Comparison of ENCODE assay signal across 8 cellular contexts in the genomic region with DNA sequence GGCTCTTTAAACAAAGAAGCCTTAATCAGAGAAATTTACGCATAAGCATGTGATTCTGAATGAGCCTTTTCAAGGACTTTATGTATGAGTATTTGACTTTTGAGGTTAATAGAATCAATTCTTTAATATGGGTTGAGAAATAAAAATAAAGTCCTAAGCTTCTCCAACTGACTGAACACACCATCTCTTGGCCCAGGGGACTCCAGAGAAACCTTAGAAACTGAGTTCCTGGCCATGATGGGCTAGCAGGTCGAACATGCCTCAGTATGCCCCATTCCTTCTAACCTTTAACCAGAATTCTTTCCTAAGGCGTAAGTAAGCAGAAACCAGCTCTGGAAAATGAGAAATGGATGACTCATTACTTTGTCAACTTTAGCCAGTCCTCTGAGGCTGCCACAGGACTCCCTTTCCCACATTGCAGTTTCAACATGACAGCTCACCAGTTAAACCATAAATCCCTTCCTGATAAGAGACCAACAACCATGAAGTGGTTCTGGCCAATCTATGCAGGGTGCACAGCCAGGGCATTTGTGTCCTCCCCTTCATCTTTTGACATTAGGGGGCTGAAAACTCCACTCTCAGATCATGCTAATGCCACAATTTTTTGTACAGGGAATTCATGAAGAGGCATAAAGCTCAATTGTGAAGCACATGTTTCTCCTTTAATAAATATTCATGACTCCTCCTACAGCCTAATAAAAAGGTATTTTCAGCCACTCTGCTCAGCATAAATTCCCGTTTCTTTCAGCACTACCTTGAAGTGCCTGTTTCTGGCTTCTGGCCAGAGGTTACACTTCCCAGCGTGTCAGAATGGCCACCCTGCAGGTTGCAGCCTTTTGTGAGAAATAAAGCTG. TPM values are rescaled to one million over a fixed set of nuclear protein-coding genes. Genes with fewer than 3 reads are reported as not detected.
A peak's percentile ranks its signal among the peaks of the same experiment; 100 is the strongest.
DNase-seq lines count a peak whose midpoint lies in the region; ATAC-seq, FAIRE-seq and TF ChIP-seq lines count a peak whose summit lies in the region.

No MANE protein-coding gene starts in this region.

- H3K9ac ChIP-seq in trophoblast cell (ENCODE audit: low read length): no peak overlapping the region

- H3K36me3 ChIP-seq in esophagus muscularis mucosa (no peaks in the 10 kb centered on the region), trophoblast cell (ENCODE audit: control insufficient read depth in 1 of 2, insufficient read depth in 2 of 2, low read length in 2 of 2) (no peaks in the 10 kb centered on the region), testis (ENCODE audit: low read depth, missing control alignments) (no peaks in the 10 kb centered on the region)

- peak; percentile 99 for FAIRE-seq in RCC 7860 (lab: Jason Lieb, UNC)

- H4K12ac ChIP-seq in trophoblast cell (ENCODE audit: low read depth, low read length): no peak overlapping the region

- H3K27me3 ChIP-seq in esophagus muscularis mucosa: no peaks in the 10 kb centered on the region
- H3K27me3 ChIP-seq in trophoblast cell (ENCODE audit: insufficient read depth, low read length): no peaks in the 10 kb centered on the region
- no peaks in the 10 kb centered on the region for H3K27me3 ChIP-seq in testis

- no peak overlapping the region for H4K8ac ChIP-seq in trophoblast cell (ENCODE audit: low read depth, low read length)

- TF ChIP-seq CTCF in esophagus muscularis mucosa (IDR thresholded peaks at IDR 0.05): no peak
- TF ChIP-seq CTCF in testis (IDR thresholded peaks at IDR 0.05): no peak
- no peak for TF ChIP-seq CTCF in GM10248 (IDR thresholded peaks at IDR 0.05; ENCODE audit: control extremely low read depth, extremely low read depth, low read depth, missing control alignments)

- WGBS in esophagus muscularis mucosa: 34% methylated on average over 5 of the region's 5 CpGs
- no CpG with 5 or more reads among the region's 5 CpGs for WGBS in trophoblast cell (ENCODE audit: extremely low coverage, insufficient coverage, insufficient read length)
- 45 to 52% methylated on average over 5 of the region's 5 CpGs for WGBS in testis, 2 donors

- TF ChIP-seq EP300 in esophagus muscularis mucosa (IDR thresholded peaks at IDR 0.05): no peak

- H2BK120ac ChIP-seq in trophoblast cell (ENCODE audit: insufficient read depth, low read length, poor library complexity): no peak overlapping the region

- H3K27ac ChIP-seq in esophagus muscularis mucosa (replicated peaks in 1 of 4) (peak overlapping the region; percentile 7 to 35 (median 16)), trophoblast cell (ENCODE audit: low read depth, low read length) (peak overlapping the region; percentile 69), testis (no peak overlapping the region)

- POLR2A ChIA-PET in GM10248 (lab: Yijun Ruan, JAX): no interaction called here

- no peak overlapping the region for H2AK5ac ChIP-seq in trophoblast cell (ENCODE audit: low read length)

- H2AFZ ChIP-seq in trophoblast cell (ENCODE audit: insufficient read depth, low read length, poor library complexity): no peak overlapping the region

- no peaks in the 10 kb centered on the region for H3K79me2 ChIP-seq in trophoblast cell (ENCODE audit: control insufficient read depth, insufficient read depth, low read length, poor library complexity)

- peak; percentile 87 for ATAC-seq in HG03196 (IDR thresholded peaks at IDR 0.05; ENCODE audit: unreplicated experiment)

- peak overlapping the region; percentile 45 for H3K4me2 ChIP-seq in trophoblast cell (ENCODE audit: low read length)

- H3K23ac ChIP-seq in trophoblast cell (ENCODE audit: low read length): no peak overlapping the region

- no peak overlapping the region for H3K18ac ChIP-seq in trophoblast cell (ENCODE audit: low read length)

- H3K79me1 ChIP-seq in trophoblast cell (ENCODE audit: low read length): peaks cover 7% of the 10 kb centered on the region

- TF ChIP-seq POLR2A in esophagus muscularis mucosa (IDR thresholded peaks at IDR 0.05; ENCODE audit: low read depth): no peak
- TF ChIP-seq POLR2A in testis (IDR thresholded peaks at IDR 0.05): no peak

- no peaks in the 10 kb centered on the region for H3K9me3 ChIP-seq in esophagus muscularis mucosa
- H3K9me3 ChIP-seq in trophoblast cell (ENCODE audit: insufficient read depth, low read depth, low read length): peaks cover 3% of the 10 kb centered on the region
- no peaks in the 10 kb centered on the region for H3K9me3 ChIP-seq in testis

- DNase-seq in GM03348 (ENCODE audit: low spot score): peak; percentile 73
- peak; percentile 99 for DNase-seq in RCC 7860 (ENCODE audit: low spot score)
- DNase-seq in esophagus muscularis mucosa (ENCODE audit: extremely low spot score): peak; percentile 78
- DNase-seq in trophoblast cell: peak; percentile 68 to 92
- no peak for DNase-seq in testis
- no peak for DNase-seq in cerebellum (ENCODE audit: low spot score)
- no peak for DNase-seq in GM10248 (ENCODE audit: extremely low spot score)

- no peak overlapping the region for H4K91ac ChIP-seq in trophoblast cell (ENCODE audit: low read depth, low read length)

- intact Hi-C loops in esophagus muscularis mucosa (cut with DNase I): no loop called here
- intact Hi-C loops in testis (cut with DNase I; ENCODE audit: low total_unique reads): no loop called here

- H2BK5ac ChIP-seq in trophoblast cell (ENCODE audit: low read depth, low read length, poor library complexity): no peak overlapping the region

- no peak overlapping the region for H3K4ac ChIP-seq in trophoblast cell (ENCODE audit: low read depth, low read length)

- H3K4me3 ChIP-seq in esophagus muscularis mucosa (no peak overlapping the region), trophoblast cell (ENCODE audit: low read depth, low read length) (no peak overlapping the region), testis (no peak overlapping the region)

- CTCF ChIA-PET in GM10248 (lab: Yijun Ruan, JAX): interaction anchor here (0.9 to 1.4 kb wide), 3 partner anchors 10 to 357 kb away, joined by 3 to 4 read pairs (median 3); no protein-coding TSS in a partner anchor

- H3K4me1 ChIP-seq in esophagus muscularis mucosa: peaks cover 0 to 20% (median 12%) of the 10 kb centered on the region in 4 donors
- peaks cover 2 to 8% of the 10 kb centered on the region in 2 experiments for H3K4me1 ChIP-seq in trophoblast cell (ENCODE audit: control insufficient read depth in 1 of 2, insufficient read depth in 2 of 2, low read length in 2 of 2)
- no peaks in the 10 kb centered on the region for H3K4me1 ChIP-seq in testis

- no peak overlapping the region for H2BK12ac ChIP-seq in trophoblast cell (ENCODE audit: low read length)

- no peak overlapping the region for H3K14ac ChIP-seq in trophoblast cell (ENCODE audit: low read length)

RNA-seq across cellular contexts. Expression of a gene that starts 33.3 kb away (rescaled TPM):
- 10 to 100 TPM in 1 of 4 donors, 1 to 10 TPM in 2, under 1 TPM in 1; 0.83 to 10.6 (median 6.5) TPM for total RNA-seq in esophagus muscularis mucosa
- polyA plus RNA-seq in trophoblast cell (2013): 0.17 and 0.23 TPM in 2 replicates
- total RNA-seq in testis: 1 to 10 TPM; 1.2 to 4.2 TPM
- 3.1 TPM for polyA plus RNA-seq in testis (ENCODE audit: insufficient read depth, low read depth, low replicate concordance)
- total RNA-seq in cerebellum: 8.3 TPM

Comparison
In these comparisons a context has a peak if more than half of its experiments do, and no peak if none do; other contexts are left out.
1. DNase-seq: peak in GM03348 (single experiment), RCC 7860 (single experiment), esophagus muscularis mucosa (single experiment) and trophoblast cell (2 of 2); none in testis (single experiment), cerebellum (single experiment) and GM10248 (single experiment).
2. H3K27ac ChIP-seq: peak in esophagus muscularis mucosa (4 of 4) and trophoblast cell (single experiment); none in testis (0 of 2).